In genomic region chr22:25403752-25404471, GRCh38 we compare ENCODE assay signal across 8 cellular contexts.
DNase-seq lines count a peak whose midpoint lies in the region; ATAC-seq and TF ChIP-seq lines count a peak whose summit lies in the region.

No MANE protein-coding gene starts in this region.

- H3K4me3 ChIP-seq in choroid plexus epithelial cell (ENCODE audit: low read depth, low read length) (peak overlapping the region; percentile 61), lower lobe of right lung (peak overlapping the region; percentile 71), upper lobe of left lung (peak overlapping the region; percentile 61 to 99 (median 91))

- H3K36me3 Mint-ChIP-seq in activated naive CD4-positive, alpha-beta T cell treated with anti-CD3 and anti-CD28 coated beads for 36 hours (ENCODE audit: low read depth): no peaks in the 10 kb centered on the region

- 9 to 13% methylated on average over 16 to 17 of the region's 17 CpGs for WGBS in upper lobe of left lung, 2 donors

- no peak for TF ChIP-seq CTCF in choroid plexus epithelial cell (conservative IDR thresholded peaks at IDR 0.05; ENCODE audit: low read depth, low read length)
- TF ChIP-seq CTCF in lower lobe of right lung (IDR thresholded peaks at IDR 0.05): no peak
- TF ChIP-seq CTCF in upper lobe of left lung (IDR thresholded peaks at IDR 0.05): no peak

- peak overlapping the region; percentile 80 for H3K4me3 Mint-ChIP-seq in activated naive CD4-positive, alpha-beta T cell treated with anti-CD3 and anti-CD28 coated beads for 36 hours

- H3K27ac Mint-ChIP-seq in activated naive CD4-positive, alpha-beta T cell treated with anti-CD3 and anti-CD28 coated beads for 36 hours: peak overlapping the region; percentile 46

- H3K27ac ChIP-seq in lower lobe of right lung: peak overlapping the region; percentile 90
- peak overlapping the region; percentile 78 to 94 (median 87) for H3K27ac ChIP-seq in upper lobe of left lung

- peaks cover 52% of the 10 kb centered on the region for H3K4me1 ChIP-seq in lower lobe of right lung
- H3K4me1 ChIP-seq in upper lobe of left lung: peaks cover 41 to 58% (median 48%) of the 10 kb centered on the region in 4 donors

- TF ChIP-seq EP300 in upper lobe of left lung (IDR thresholded peaks at IDR 0.05): no peak

- peak in 1 of 2 donors; percentile 15 for ATAC-seq in lower lobe of right lung
- ATAC-seq in upper lobe of left lung (ENCODE audit: low FRiP score in 2 of 2): no peak
- ATAC-seq in HG03442 (IDR thresholded peaks at IDR 0.05; ENCODE audit: unreplicated experiment): no peak

- CTCF ChIA-PET in activated naive CD4-positive, alpha-beta T cell treated with anti-CD3 and anti-CD28 coated beads for 36 hours (lab: Charles Lee): interaction anchor here (0.9 to 1.0 kb wide), 2 partner anchors 24 to 44 kb away, joined by 3 to 4 read pairs; no protein-coding TSS in a partner anchor

- H3K4me1 Mint-ChIP-seq in activated naive CD4-positive, alpha-beta T cell treated with anti-CD3 and anti-CD28 coated beads for 36 hours (ENCODE audit: low read depth): peaks cover 28% of the 10 kb centered on the region

- H3K36me3 ChIP-seq in lower lobe of right lung: no peaks in the 10 kb centered on the region
- H3K36me3 ChIP-seq in upper lobe of left lung: no peaks in the 10 kb centered on the region

- no peaks in the 10 kb centered on the region for H3K9me3 Mint-ChIP-seq in activated naive CD4-positive, alpha-beta T cell treated with anti-CD3 and anti-CD28 coated beads for 36 hours

- H3K27me3 Mint-ChIP-seq in activated naive CD4-positive, alpha-beta T cell treated with anti-CD3 and anti-CD28 coated beads for 36 hours (ENCODE audit: low read depth): no peaks in the 10 kb centered on the region

- TF ChIP-seq POLR2A in upper lobe of left lung (IDR thresholded peaks at IDR 0.05): no peak

- intact Hi-C loops in activated naive CD4-positive, alpha-beta T cell treated with anti-CD3 and anti-CD28 coated beads for 36 hours (cut with micrococcal nuclease): loop anchor here (5.0 kb wide), 3 partner anchors 42 to 337 kb away; no protein-coding TSS in a partner anchor
- intact Hi-C loops in lower lobe of right lung (cut with DNase I): no loop called here

- no peaks in the 10 kb centered on the region for H3K9me3 ChIP-seq in lower lobe of right lung
- no peaks in the 10 kb centered on the region for H3K9me3 ChIP-seq in upper lobe of left lung

- DNase-seq in activated naive CD4-positive, alpha-beta T cell treated with anti-CD3 and anti-CD28 coated beads for 36 hours: peak; percentile 11
- DNase-seq in activated naive CD4-positive, alpha-beta T cell treated with anti-CD3 and anti-CD28 coated beads, Interleukin-2, amount 50 U/mL, for 16 hours: no peak
- DNase-seq in NOMO-1 treated with dmso at 0.1 percent for 144 hours (lab: John Stamatoyannopoulos, UW; ENCODE audit: unreplicated experiment): peak; percentile 29
- DNase-seq in choroid plexus epithelial cell (ENCODE audit: low read depth): peak; percentile 28
- no peak for DNase-seq in lower lobe of right lung
- DNase-seq in upper lobe of left lung: no peak
- DNase-seq in activated gamma-delta T cell treated with Interleukin-2 at 50 U/mL for 16 hours: no peak

- H3K27me3 ChIP-seq in lower lobe of right lung (ENCODE audit: low read depth) (no peaks in the 10 kb centered on the region), upper lobe of left lung (no peaks in the 10 kb centered on the region)

Comparison
In these comparisons a context has a peak if more than half of its experiments do, and no peak if none do; other contexts are left out.
1. DNase-seq: peak in activated naive CD4-positive, alpha-beta T cell treated with anti-CD3 and anti-CD28 coated beads for 36 hours (single experiment), NOMO-1 treated with dmso at 0.1 percent for 144 hours (single experiment) and choroid plexus epithelial cell (single experiment); none in activated naive CD4-positive, alpha-beta T cell treated with anti-CD3 and anti-CD28 coated beads, Interleukin-2, amount 50 U/mL, for 16 hours (single experiment), lower lobe of right lung (single experiment), upper lobe of left lung (0 of 2) and activated gamma-delta T cell treated with Interleukin-2 at 50 U/mL for 16 hours (single experiment).
2. Peak in every context shown above with its lines, with median percentiles within 50 percentile points of each other: H3K4me3 ChIP-seq.